ENCODE assay signal across 8 cellular contexts in the genomic region with DNA sequence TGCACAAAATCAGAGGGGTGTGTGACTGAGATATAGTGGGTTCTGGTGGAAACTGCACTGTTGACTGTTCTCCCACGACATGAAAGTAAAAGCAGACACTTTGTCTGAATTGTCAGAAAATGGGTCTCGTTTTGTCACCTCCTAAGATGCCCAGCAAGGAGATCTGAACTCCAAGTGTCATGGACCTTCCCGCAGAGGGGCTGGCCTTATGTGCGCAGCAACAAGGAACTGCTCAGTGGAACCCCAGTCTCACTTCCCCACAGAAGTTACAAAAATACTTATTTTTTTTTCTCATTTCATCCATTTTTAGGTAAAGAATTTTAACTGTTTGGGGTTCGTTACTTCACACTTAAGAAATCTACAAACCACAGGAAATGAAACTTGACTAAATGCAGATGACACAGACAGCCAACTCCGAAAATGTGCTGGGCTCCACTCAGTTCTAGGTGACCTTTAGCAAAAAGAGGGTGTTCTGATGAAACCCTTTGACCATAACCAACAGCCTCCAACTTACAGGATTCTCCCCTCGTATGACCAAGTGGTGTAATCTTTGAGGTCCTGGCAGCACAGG.
A peak's percentile ranks its signal among the peaks of the same experiment; 100 is the strongest.
DNase-seq lines count a peak whose midpoint lies in the region; ATAC-seq and TF ChIP-seq lines count a peak whose summit lies in the region.

No MANE protein-coding gene starts in this region.

- TF ChIP-seq CTCF in HL-60 (IDR thresholded peaks at IDR 0.05; ENCODE audit: insufficient read depth, low read length), result no peak
- TF ChIP-seq CTCF in vagina (IDR thresholded peaks at IDR 0.05), result no peak

- H3K27ac ChIP-seq in HL-60 (replicated peaks), result peak overlapping the region; percentile 91
- H3K27ac ChIP-seq in vagina, result no peak overlapping the region

- H3K4me3 ChIP-seq in HL-60 (replicated peaks; ENCODE audit: insufficient read depth, low read length), result no peak overlapping the region
- H3K4me3 ChIP-seq in vagina, result no peak overlapping the region

- ATAC-seq in GM21447 (IDR thresholded peaks at IDR 0.05; ENCODE audit: unreplicated experiment), result peak; percentile 83

- DNase-seq in EH (ENCODE audit: low read depth) (peak; percentile 23), HL-60 (ENCODE audit: low read depth in 1 of 2, low spot score in 1 of 2) (peak; percentile 86), activated T-cell treated with anti-CD3 and anti-CD28 coated beads for 24 hours (ENCODE audit: low read depth) (peak; percentile 37), vagina (ENCODE audit: extremely low spot score in 2 of 2) (no peak), NCI-H748 treated with DMSO at 0.1 percent for 48 hours (lab: John Stamatoyannopoulos, UW) (no peak), NCI-H1436 treated with DMSO at 0.1 percent for 48 hours (lab: John Stamatoyannopoulos, UW) (no peak)
- DNase-seq in stimulated activated CD4-positive, alpha-beta T cell treated with anti-CD3 and anti-CD28 coated beads, Interleukin-12 subunit alpha, Interleukin-12 subunit beta, amount 100 ng/mL, for 48 hours (ENCODE audit: low read depth in 2 of 3, low spot score in 1 of 3), result peak; percentile 39 to 44 (median 43)

- no peaks in the 10 kb centered on the region for H3K36me3 ChIP-seq in vagina

- no peak for TF ChIP-seq POLR2A in vagina (IDR thresholded peaks at IDR 0.05)

- intact Hi-C loops in vagina (cut with DNase I), result no loop called here

- peaks cover 19% of the 10 kb centered on the region for H3K4me1 ChIP-seq in vagina

- H3K27me3 ChIP-seq in HL-60 (ENCODE audit: insufficient read depth, poor library complexity, severe bottlenecking) (no peaks in the 10 kb centered on the region), vagina (no peaks in the 10 kb centered on the region)

- H3K9me3 ChIP-seq in vagina, result no peaks in the 10 kb centered on the region

Comparison
In these comparisons a context has a peak if more than half of its experiments do, and no peak if none do; other contexts are left out.
1. DNase-seq: peak in EH (single experiment), HL-60 (2 of 2), activated T-cell treated with anti-CD3 and anti-CD28 coated beads for 24 hours (single experiment) and stimulated activated CD4-positive, alpha-beta T cell treated with anti-CD3 and anti-CD28 coated beads, Interleukin-12 subunit alpha, Interleukin-12 subunit beta, amount 100 ng/mL, for 48 hours (3 of 3); none in vagina (0 of 2), NCI-H748 treated with DMSO at 0.1 percent for 48 hours (single experiment) and NCI-H1436 treated with DMSO at 0.1 percent for 48 hours (single experiment).